ENCODE assay signal across 1 cellular context in genomic region chr12:41967668-41968649, GRCh38.
TF ChIP-seq lines count a peak whose summit lies in the region.

No MANE protein-coding gene starts in this region.

TF ChIP-seq in WTC11, 78 proteins besides CTCF, POLR2A, EP300 and RAD21 (continued from another document):
- TF ChIP-seq ELF4 (CRISPR knock-in tag; IDR thresholded peaks at IDR 0.05; ENCODE audit: low read depth) = no peak
- TF ChIP-seq E2F1 (CRISPR knock-in tag; IDR thresholded peaks at IDR 0.05) = no peak
- no peak for TF ChIP-seq GABPB1 (CRISPR knock-in tag; IDR thresholded peaks at IDR 0.05)
- no peak for TF ChIP-seq ZNF671 (CRISPR knock-in tag; IDR thresholded peaks at IDR 0.05)
- no peak for TF ChIP-seq ZBTB21 (CRISPR knock-in tag; IDR thresholded peaks at IDR 0.05; ENCODE audit: borderline replicate concordance)
- TF ChIP-seq ZNF425 (CRISPR knock-in tag; conservative IDR thresholded peaks at IDR 0.05) = no peak
TF ChIP-seq in WTC11: peak in this region for 0.
